Comparison of ENCODE assay signal across 10 cellular contexts in the genomic region with DNA sequence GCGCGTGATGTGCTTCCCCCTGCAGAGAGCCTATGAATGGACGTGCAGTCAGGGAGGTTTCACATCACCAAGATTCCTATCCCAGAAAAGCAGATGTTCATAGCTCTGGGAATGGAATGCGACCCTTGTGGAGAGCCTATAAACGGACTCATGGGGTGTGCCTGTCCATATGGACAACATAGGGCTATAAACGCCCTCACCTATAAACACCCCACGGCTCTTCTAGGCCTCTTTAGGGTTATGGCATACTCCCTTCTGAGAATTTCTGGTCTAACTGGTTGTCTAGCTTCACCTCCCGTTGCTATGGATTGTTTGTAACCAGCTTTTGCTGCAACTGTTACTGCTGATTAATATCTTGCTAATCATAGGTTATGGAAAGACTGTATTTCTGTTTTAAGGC. TPM values are rescaled to one million over a fixed set of nuclear protein-coding genes. Genes with fewer than 3 reads are reported as not detected.
DNase-seq lines count a peak whose midpoint lies in the region; ATAC-seq and TF ChIP-seq lines count a peak whose summit lies in the region.
"Not testable (repeated sequence)": the region's sequence is repeated elsewhere in the genome, so short reads cannot be mapped to it uniquely, and the experiment has no call there.
"Had no signal": no experiment of that assay in that cellular context is flagged by ENCODE, and none has a peak within 500 bp of the region (broad histone marks: within the 10 kb centered on the region; RNA-seq: fewer than 3 reads in every experiment).

No MANE protein-coding gene starts in this region.

- intact Hi-C loops in psoas muscle (cut with DNase I); spleen (cut with DNase I; ENCODE audit: low total_unique reads): not testable (repeated sequence)

- H3K27ac ChIP-seq in VCaP: peak overlapping the region; percentile 82
- peak overlapping the region; percentile 45 to 70 for H3K27ac ChIP-seq in esophagus (ENCODE audit: low read depth in 2 of 2, low read length in 1 of 2)
- H3K27ac ChIP-seq in psoas muscle: peak overlapping the region; percentile 93
- H3K27ac ChIP-seq in spleen: not testable (repeated sequence)

- H3K27me3 ChIP-seq in esophagus (ENCODE audit: control insufficient read depth in 1 of 2, insufficient read depth in 2 of 2, low read length in 2 of 2); psoas muscle (ENCODE audit: insufficient read depth in 3 of 3, low read length in 2 of 3); spleen (replicated peaks in 1 of 7): not testable (repeated sequence)

- peak; percentile 46 for DNase-seq in DMS 273 (lab: John Stamatoyannopoulos, UW; ENCODE audit: unreplicated experiment)
- DNase-seq in HT-29 (ENCODE audit: low spot score): peak; percentile 54
- peak; percentile 54 for DNase-seq in islet precursor cell
- peak in 1 of 2 donors; percentile 11 for DNase-seq in psoas muscle
- DNase-seq in spleen: peak; percentile 2

- not testable (repeated sequence) for H3K4me1 ChIP-seq in esophagus (ENCODE audit: control insufficient read depth in 2 of 2, insufficient read depth in 2 of 2, low read length in 1 of 2)
- H3K4me1 ChIP-seq in psoas muscle (peaks cover 57% of the 10 kb centered on the region), spleen (peaks cover 12 to 70% (median 50%) of the 10 kb centered on the region in 6 donors)

- not testable (repeated sequence) for H3K9me3 ChIP-seq in esophagus (ENCODE audit: control insufficient read depth in 2 of 2, insufficient read depth in 1 of 2, low read depth in 1 of 2, low read length in 1 of 2); psoas muscle; spleen

- WGBS in esophagus, 2 donors: 51 to 70% methylated on average over 5 of the region's 8 CpGs
- WGBS in psoas muscle, 3 donors: 42 to 62% (median 43%) methylated on average over 5 of the region's 8 CpGs
- WGBS in spleen, 5 donors: 86 to 91% (median 87%) methylated on average over 5 to 8 of the region's 8 CpGs

- not testable (repeated sequence) for H3K36me3 ChIP-seq in esophagus (ENCODE audit: control insufficient read depth in 2 of 2, insufficient read depth in 2 of 2, low read length in 1 of 2); psoas muscle (ENCODE audit: insufficient read depth in 1 of 2, low read depth in 1 of 2); spleen

- ATAC-seq in psoas muscle: not testable (repeated sequence)

- not testable (repeated sequence) for TF ChIP-seq CTCF in VCaP (conservative IDR thresholded peaks at IDR 0.05); psoas muscle (IDR thresholded peaks at IDR 0.05); spleen (IDR thresholded peaks at IDR 0.05 in 8 of 11, conservative IDR thresholded peaks at IDR 0.05 in 3 of 11)

- H3K4me3 ChIP-seq in esophagus (ENCODE audit: low read depth in 1 of 2, low read length in 2 of 2); psoas muscle; spleen: not testable (repeated sequence)

- TF ChIP-seq POLR2A in spleen (IDR thresholded peaks at IDR 0.05): not testable (repeated sequence)

RNA-seq across cellular contexts. Expression of a gene that starts 4.5 kb away (rescaled TPM):
- total RNA-seq in HT-29 (2014; rRNA removed; shearing (Covaris generic)): 4.4 and 4.6 TPM in 2 replicates
- polyA plus RNA-seq in esophagus: 10 to 100 TPM; 15.7 to 15.9 TPM
- 10 to 100 TPM; 13.1 to 49.5 (median 33.4) TPM for total RNA-seq in psoas muscle
- 10 to 100 TPM; 11.6 to 21.6 (median 15.7) TPM for polyA plus RNA-seq in psoas muscle
- 10 to 100 TPM in 1 of 7 donors, 1 to 10 TPM in 6; 5.7 to 10.5 (median 6.8) TPM for total RNA-seq in spleen
- polyA plus RNA-seq in spleen: 1 to 10 TPM; 1.2 to 2.8 (median 1.5) TPM

RNA-seq across cellular contexts. Expression of a gene that starts 55.0 kb away (rescaled TPM):
- total RNA-seq in HT-29 (2014; rRNA removed; shearing (Covaris generic)): not detected in 2 replicates
- polyA plus RNA-seq in esophagus: 1 to 10 TPM; 3.5 to 3.6 TPM
- total RNA-seq in psoas muscle: 10 to 100 TPM; 12.8 to 97.9 (median 55.5) TPM
- 10 to 100 TPM; 13.2 to 36.8 (median 31.7) TPM for polyA plus RNA-seq in psoas muscle
- total RNA-seq in spleen: 10 to 100 TPM in 1 of 7 donors, 1 to 10 TPM in 6; 5.3 to 23.6 (median 8.4) TPM
- 1 to 10 TPM; 2.9 to 4.6 (median 3.2) TPM for polyA plus RNA-seq in spleen
- total RNA-seq: CD4-positive, alpha-beta T cell; CD8-positive, alpha-beta memory T cell; H1 had no signal
- polyA plus RNA-seq: CD8-positive, alpha-beta memory T cell had no signal
